ENCODE assay signal across 26 cellular contexts in genomic region chr1:176440176-176440575, GRCh38.
"Had no signal": no experiment of that assay in that cellular context is flagged by ENCODE, and none has a peak within 500 bp of the region (broad histone marks: within the 10 kb centered on the region; RNA-seq: fewer than 3 reads in every experiment).

No MANE protein-coding gene starts in this region.

- H3K4me1 ChIP-seq: stomach, suprapubic skin, testis, thyroid gland, tibial artery, tibial nerve, transverse colon, upper lobe of left lung, upper lobe of right lung, uterus, vagina had no signal

- FAIRE-seq: urothelium cell line had no signal

- ATAC-seq: stimulated activated effector memory CD8-positive, alpha-beta T cell treated with anti-CD3 and anti-CD28 coated beads, Interleukin-12 subunit alpha, Interleukin-12 subunit beta, amount 100 ng/mL, for 72 hours; stimulated activated memory B cell treated with anti-CD40 and anti-IgM and Interleukin-4, amounts not matched to agents 10 μg/mL and 1 μg/mL and 100 μg/mL, for 72 hours; stimulated activated naive B cell treated with anti-CD40 and anti-IgM and Interleukin-4, amounts not matched to agents 10 μg/mL and 1 μg/mL and 100 μg/mL, for 72 hours; stimulated activated naive CD8-positive, alpha-beta T cell treated with anti-CD3 and anti-CD28 coated beads, Interleukin-15, amount 100 ng/mL, for 72 hours; stimulated activated naive CD8-positive, alpha-beta T cell treated with anti-CD3 and anti-CD28 coated beads, Interleukin-15, Interleukin-2, amounts not matched to agents 100 U/mL and 50 U/mL, for 24 hours; upper lobe of right lung had no signal

- H3K9me3 ChIP-seq: stomach, suprapubic skin, testis, thoracic aorta, thyroid gland, tibial artery, tibial nerve, transverse colon, upper lobe of left lung, upper lobe of right lung, uterus, vagina had no signal

- H3K27me3 ChIP-seq: stomach, suprapubic skin, testis, thyroid gland, tibial artery, tibial nerve, transverse colon, upper lobe of left lung, upper lobe of right lung, uterus, vagina had no signal

- H3K4me3 ChIP-seq: stomach, suprapubic skin, testis, thoracic aorta, thyroid gland, tibial artery, tibial nerve, transverse colon, upper lobe of left lung, upper lobe of right lung, uterus, vagina had no signal

- H3K36me3 ChIP-seq: stomach, suprapubic skin, thoracic aorta, thyroid gland, tibial artery, tibial nerve, transverse colon, upper lobe of left lung, upper lobe of right lung, uterus, vagina had no signal

- DNase-seq: stimulated activated CD4-positive, alpha-beta T cell treated with anti-CD3 and anti-CD28 coated beads, Interleukin-2, amount 100 ng/mL, for 48 hours; stimulated activated CD4-positive, alpha-beta T cell treated with anti-CD3 and anti-CD28 coated beads, Interleukin-4, amount 100 ng/mL, for 1 hour; stimulated activated CD4-positive, alpha-beta T cell treated with anti-CD3 and anti-CD28 coated beads, Interleukin-4, amount 100 ng/mL, for 24 hours; stimulated activated CD4-positive, alpha-beta T cell treated with anti-CD3 and anti-CD28 coated beads, Interleukin-4, amount 100 ng/mL, for 4 hours; stimulated activated CD8-positive, alpha-beta memory T cell treated with anti-CD3 and anti-CD28 coated beads, Interleukin-4, amount 100 ng/mL, for 48 hours; stimulated activated naive B cell treated with anti-CD40 and anti-IgM and Interleukin-4, amounts not matched to agents 10 μg/mL and 1 μg/mL and 100 μg/mL, for 72 hours; stimulated activated naive CD4-positive, alpha-beta T cell; stimulated activated naive CD4-positive, alpha-beta T cell treated with Interleukin-2 at 50 U/mL for 16 hours; stimulated activated naive CD8-positive, alpha-beta T cell treated with anti-CD3 and anti-CD28 coated beads, Interleukin-15, amount 100 ng/mL, for 72 hours; stimulated activated naive CD8-positive, alpha-beta T cell treated with anti-CD3 and anti-CD28 coated beads, Interleukin-15, Interleukin-2, amounts not matched to agents 100 U/mL and 50 U/mL, for 24 hours; stomach; substantia nigra; testis; thyroid gland; tibial artery; transverse colon; upper lobe of left lung; upper lobe of right lung; uterus had no signal

- H3K27ac ChIP-seq: stomach, suprapubic skin, testis, thoracic aorta, thyroid gland, tibial artery, tibial nerve, transverse colon, upper lobe of left lung, upper lobe of right lung, uterus, vagina had no signal
